In the genomic region with DNA sequence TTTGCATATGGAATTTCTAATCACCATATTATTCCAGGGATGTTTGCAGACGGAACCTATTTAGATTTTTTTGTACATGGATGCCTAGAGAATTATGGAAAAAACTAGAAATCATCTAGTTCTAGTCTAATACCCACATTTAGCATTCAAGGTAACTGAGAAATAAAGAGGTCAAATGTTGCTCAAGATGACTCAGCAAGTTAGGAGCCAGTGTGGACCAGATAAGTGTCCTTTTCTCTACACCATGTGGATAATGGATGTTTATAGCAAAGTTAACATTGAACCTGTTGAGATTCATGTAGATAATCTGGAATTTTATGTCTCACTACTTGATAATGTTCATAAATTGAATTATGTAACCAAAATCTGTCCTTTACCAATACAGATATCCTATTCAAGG, we compare ENCODE assay signal across 10 cellular contexts.
"Had no signal": no experiment of that assay in that cellular context is flagged by ENCODE, and none has a peak within 500 bp of the region (broad histone marks: within the 10 kb centered on the region; RNA-seq: fewer than 3 reads in every experiment).

No MANE protein-coding gene starts in this region.

- H2AFZ ChIP-seq: GM23248 had no signal

- H3K36me3 ChIP-seq: HAP-1 had no signal

- ATAC-seq: HCT116 had no signal

- DNase-seq: GM23248, GOT3, H7, HFFc6, Karpas-422, KBM-7 had no signal

- H3K9ac ChIP-seq: GM23248, KMS-11 had no signal

- H3K4me3 ChIP-seq: GM23248, HAP-1 had no signal

- H3K4me2 ChIP-seq: KMS-11 had no signal

- H3K27ac ChIP-seq: GM23248, KMS-11 had no signal

- FAIRE-seq: HTR-8/SVneo had no signal

- H3K9me3 ChIP-seq: HAP-1 had no signal

- H3K4me1 ChIP-seq: HAP-1 had no signal
